ENCODE assay signal across 1 cellular context in genomic region chr5:62412549-62413329, GRCh38.
A peak's percentile ranks its signal among the peaks of the same experiment; 100 is the strongest.
TF ChIP-seq lines count a peak whose summit lies in the region.

IPO11 (plus strand) TSS chr5:62412763; CDS start chr5:62437280, 24,517 bp downstream.

TF ChIP-seq in HepG2, 621 proteins besides CTCF, POLR2A, EP300 and RAD21 (continued from another document and continues in another):
- TF ChIP-seq FOSL1 (CRISPR knock-in tag; IDR thresholded peaks at IDR 0.05; ENCODE audit: borderline replicate concordance) (no peak), GATAD1 (CRISPR knock-in tag; IDR thresholded peaks at IDR 0.05) (peak; percentile 100), ZFP36L1 (CRISPR knock-in tag; IDR thresholded peaks at IDR 0.05) (peak; percentile 89; the same call in 1 of the 2 replicates), GMEB1 (CRISPR knock-in tag; IDR thresholded peaks at IDR 0.05; ENCODE audit: borderline replicate concordance) (peak; percentile 88), NBN (conservative IDR thresholded peaks at IDR 0.05) (no peak), AHDC1 (CRISPR knock-in tag; IDR thresholded peaks at IDR 0.05; ENCODE audit: borderline replicate concordance) (no peak), ZNF383 (CRISPR knock-in tag; IDR thresholded peaks at IDR 0.05; ENCODE audit: borderline replicate concordance) (no peak), ZBTB7B (CRISPR knock-in tag; IDR thresholded peaks at IDR 0.05) (no peak; the same call in 1 of the 2 replicates), ZNF660 (CRISPR knock-in tag; IDR thresholded peaks at IDR 0.05; ENCODE audit: borderline replicate concordance, low read depth) (no peak), SNRNP70 (IDR thresholded peaks at IDR 0.05; ENCODE audit: low read depth, low read length) (no peak), ZNF407 (CRISPR knock-in tag; IDR thresholded peaks at IDR 0.05; ENCODE audit: not compliant biosample characterization) (peak; percentile 46), KMT2B (CRISPR knock-in tag; IDR thresholded peaks at IDR 0.05) (peak; percentile 100), PBX2 (CRISPR knock-in tag; IDR thresholded peaks at IDR 0.05) (no peak), MED8 (CRISPR knock-in tag; IDR thresholded peaks at IDR 0.05; ENCODE audit: insufficient replicate concordance) (no peak), ZNF224 (CRISPR knock-in tag; IDR thresholded peaks at IDR 0.05) (peak; percentile 90; the same call in 1 of the 2 replicates), STAG1 (CRISPR knock-in tag; IDR thresholded peaks at IDR 0.05) (no peak), MTERF4 (CRISPR knock-in tag; IDR thresholded peaks at IDR 0.05) (no peak), NR1H2 (CRISPR knock-in tag; IDR thresholded peaks at IDR 0.05; ENCODE audit: borderline replicate concordance, low read depth) (no peak), ZNF337 (CRISPR knock-in tag; IDR thresholded peaks at IDR 0.05; ENCODE audit: borderline replicate concordance, low read depth) (no peak), NR0B2 (CRISPR knock-in tag; IDR thresholded peaks at IDR 0.05) (peak; percentile 71; the same call in 1 of the 2 replicates), ZBTB39 (CRISPR knock-in tag; IDR thresholded peaks at IDR 0.05) (0 out of 2 replicates have a peak, but pooled peaks have one; percentile 51), XBP1 (CRISPR knock-in tag; IDR thresholded peaks at IDR 0.05) (no peak), ZNF781 (CRISPR knock-in tag; IDR thresholded peaks at IDR 0.05; ENCODE audit: borderline replicate concordance, not compliant biosample characterization) (peak; percentile 93), IRF9 (CRISPR knock-in tag; IDR thresholded peaks at IDR 0.05; ENCODE audit: borderline replicate concordance) (peak; percentile 76; the same call in 1 of the 2 replicates), GATAD2A (CRISPR knock-in tag; IDR thresholded peaks at IDR 0.05) (peak; percentile 26; the same call in 1 of the 2 replicates), BATF2 (CRISPR knock-in tag; IDR thresholded peaks at IDR 0.05) (no peak)
